Comparison of ENCODE assay signal across 23 cellular contexts in the genomic region with DNA sequence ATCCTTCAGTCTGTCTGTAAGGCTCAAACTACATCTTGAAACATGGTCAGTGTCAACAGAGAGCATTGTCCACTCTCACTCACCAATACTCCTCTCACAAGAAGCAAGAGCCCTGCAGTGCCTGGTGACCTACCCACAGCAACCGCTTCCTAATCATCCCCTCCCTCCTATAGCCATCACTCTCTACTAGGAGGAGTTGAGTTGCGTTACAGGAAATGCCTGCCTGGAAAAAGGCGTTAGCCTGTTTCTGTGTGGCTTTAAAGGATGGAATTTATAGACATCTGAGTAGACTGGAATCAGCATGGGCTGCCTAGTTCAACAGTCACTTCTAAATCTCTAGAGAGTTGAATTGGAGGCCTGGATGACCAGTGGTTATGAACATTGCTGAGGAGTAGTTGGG.
"Had no signal": no experiment of that assay in that cellular context is flagged by ENCODE, and none has a peak within 500 bp of the region (broad histone marks: within the 10 kb centered on the region; RNA-seq: fewer than 3 reads in every experiment).

No MANE protein-coding gene starts in this region.

- H3K4me3 ChIP-seq: left lung, mucosa of descending colon, neural progenitor cell, ovary, psoas muscle, skin epidermis had no signal

- H3K9ac ChIP-seq: neural progenitor cell had no signal

- H3K27ac ChIP-seq: left lung, neural progenitor cell, ovary, psoas muscle, skin epidermis had no signal

- H3K27me3 ChIP-seq: left lung, neural progenitor cell, ovary had no signal

- H3K27ac Mint-ChIP-seq: activated naive CD4-positive, alpha-beta T cell treated with anti-CD3 and anti-CD28 coated beads, Interleukin-2, amount 50 U/mL, for 72 hours; activated T-helper 1 cell treated with anti-CD3 and anti-CD28 coated beads, Interleukin-12 subunit alpha, Interleukin-12 subunit beta, Interleukin-2, Interleukin-4 antibody, amounts not matched to agents 30 ng/mL and 10 ng/mL and 1 ng/mL, durations not matched to agents 14 hours and 24 hours and 36 hours; naive B cell; neural progenitor cell; stimulated activated naive CD8-positive, alpha-beta T cell treated with anti-CD3 and anti-CD28 coated beads, Interleukin-15, Interleukin-2, amounts not matched to agents 100 ng/mL and 50 ng/mL, for 24 hours; T-helper 1 cell treated with Interleukin-12 subunit alpha and Interleukin-12 subunit beta and Interleukin-4 antibody, amounts not matched to agents 30 μg/mL and 1 μg/mL, for 36 hours had no signal

- H3K36me3 Mint-ChIP-seq: activated naive CD4-positive, alpha-beta T cell treated with anti-CD3 and anti-CD28 coated beads, Interleukin-2, amount 50 U/mL, for 72 hours; naive B cell; neural progenitor cell had no signal

- ATAC-seq: activated naive CD4-positive, alpha-beta T cell treated with anti-CD3 and anti-CD28 coated beads, Interleukin-2, amount 50 U/mL, for 72 hours; left lung; mucosa of descending colon; psoas muscle; right cardiac atrium had no signal

- H3K4me3 Mint-ChIP-seq: activated T-helper 1 cell treated with anti-CD3 and anti-CD28 coated beads, Interleukin-12 subunit alpha, Interleukin-12 subunit beta, Interleukin-2, Interleukin-4 antibody, amounts not matched to agents 30 ng/mL and 10 ng/mL and 1 ng/mL, durations not matched to agents 14 hours and 24 hours and 36 hours; naive B cell; neural progenitor cell; stimulated activated naive CD8-positive, alpha-beta T cell treated with anti-CD3 and anti-CD28 coated beads, Interleukin-15, Interleukin-2, amounts not matched to agents 100 ng/mL and 50 ng/mL, for 24 hours; T-helper 1 cell treated with Interleukin-12 subunit alpha and Interleukin-12 subunit beta and Interleukin-4 antibody, amounts not matched to agents 30 μg/mL and 1 μg/mL, for 36 hours had no signal

- DNase-seq: activated CD4-positive, alpha-beta T cell treated with anti-CD3 and anti-CD28 coated beads for 1 hour; activated CD8-positive, alpha-beta memory T cell treated with anti-CD3 and anti-CD28 coated beads for 24 hours; activated gamma-delta T cell treated with Interleukin-2 at 50 U/mL for 16 hours; erythroblast; left lung; mammary epithelial cell; mucosa of descending colon; naive B cell; ovary; psoas muscle; right cardiac atrium; stimulated activated CD4-positive, alpha-beta T cell treated with anti-CD3 and anti-CD28 coated beads, Interleukin-15, amount 100 ng/mL, for 24 hours; stimulated activated CD4-positive, alpha-beta T cell treated with anti-CD3 and anti-CD28 coated beads, Interleukin-2, amount 100 ng/mL, for 48 hours; trophoblast cell had no signal

- H3K9me3 Mint-ChIP-seq: activated naive CD4-positive, alpha-beta T cell treated with anti-CD3 and anti-CD28 coated beads, Interleukin-2, amount 50 U/mL, for 72 hours; activated T-helper 1 cell treated with anti-CD3 and anti-CD28 coated beads, Interleukin-12 subunit alpha, Interleukin-12 subunit beta, Interleukin-2, Interleukin-4 antibody, amounts not matched to agents 30 ng/mL and 10 ng/mL and 1 ng/mL, durations not matched to agents 14 hours and 24 hours and 36 hours; naive B cell; neural progenitor cell; stimulated activated naive CD8-positive, alpha-beta T cell treated with anti-CD3 and anti-CD28 coated beads, Interleukin-15, Interleukin-2, amounts not matched to agents 100 ng/mL and 50 ng/mL, for 24 hours; T-helper 1 cell treated with Interleukin-12 subunit alpha and Interleukin-12 subunit beta and Interleukin-4 antibody, amounts not matched to agents 30 μg/mL and 1 μg/mL, for 36 hours had no signal

- H3K9me3 ChIP-seq: left lung, mucosa of descending colon, ovary, psoas muscle had no signal

- H2AFZ ChIP-seq: neural progenitor cell had no signal

- H3K36me3 ChIP-seq: left lung, neural progenitor cell, ovary had no signal

- H3K4me2 ChIP-seq: neural progenitor cell had no signal

- FAIRE-seq: bronchial epithelial cell, colon, keratinocyte had no signal

- H3K4me1 ChIP-seq: psoas muscle had no signal
